In genomic region chr16:56190903-56191806, GRCh38 we compare ENCODE assay signal across 8 cellular contexts. TPM values are rescaled to one million over a fixed set of nuclear protein-coding genes. Genes with fewer than 3 reads are reported as not detected.
DNase-seq lines count a peak whose midpoint lies in the region; ATAC-seq and TF ChIP-seq lines count a peak whose summit lies in the region.

Gene GNAO1 (plus strand): TSS chr16:56191489. CDS start chr16:56192236, 747 bp downstream.

- H3K36me3 ChIP-seq in GM23248 (ENCODE audit: low read depth) = no peaks in the 10 kb centered on the region

- H3K79me2 ChIP-seq in GM23248 (ENCODE audit: insufficient read depth) = no peaks in the 10 kb centered on the region

- H3K9me3 ChIP-seq in GM23248 (ENCODE audit: low read depth) = no peaks in the 10 kb centered on the region

- H3K27ac ChIP-seq in GM23248 = no peak within 1 kb of the TSS

- peak within 1 kb of the TSS; percentile 75 for H3K4me2 ChIP-seq in GM23248 (ENCODE audit: unreplicated experiment)

- 3% methylated on average over 26 to 88 of the region's 123 CpGs for WGBS in GM23248 (ENCODE audit: low coverage in 1 of 2, low lambda C conversion rate in 2 of 2, missing lambda C conversion rate in 2 of 2), 2 experiments

- no peaks in the 10 kb centered on the region for H3F3A ChIP-seq in GM23248 (ENCODE audit: insufficient read depth)

- H3K9ac ChIP-seq in GM23248 = no peak within 1 kb of the TSS

- no peak for ATAC-seq in HG03521 (IDR thresholded peaks at IDR 0.05; ENCODE audit: unreplicated experiment)

- H3K4me1 Mint-ChIP-seq in mesothelial cell of epicardium = peaks cover 7% of the 10 kb centered on the region

- H3K4me3 ChIP-seq in GM23248 (peak within 1 kb of the TSS; percentile 64), epithelial cell of esophagus (ENCODE audit: low read length) (peak within 1 kb of the TSS; percentile 39)

- peak in 12 of 14 donors; percentile 73 to 88 (median 82) for DNase-seq in C1 segment of cervical spinal cord (lab: John Stamatoyannopoulos, UW)
- DNase-seq in GM23248 = peak; percentile 62
- DNase-seq in NCI-H460 (ENCODE audit: extremely low read depth, low read depth) = peak; percentile 62
- DNase-seq in activated T-cell treated with anti-CD3 and anti-CD28 coated beads for 4 hours = peak; percentile 49
- DNase-seq in epithelial cell of esophagus (ENCODE audit: low read depth) = peak; percentile 57
- DNase-seq in mesothelial cell of epicardium (ENCODE audit: low spot score in 2 of 2, unreplicated experiment in 2 of 2) = peak; percentile 54 to 72
- DNase-seq in stimulated activated CD8-positive, alpha-beta memory T cell treated with anti-CD3 and anti-CD28 coated beads, Interleukin-7, amount 100 ng/mL, for 1 hour (ENCODE audit: low read depth in 2 of 2) = peak; percentile 24 to 29

- peaks cover 82% of the 10 kb centered on the region for H3K27me3 Mint-ChIP-seq in mesothelial cell of epicardium (ENCODE audit: low read depth)

- no peaks in the 10 kb centered on the region for H3K9me2 ChIP-seq in GM23248 (ENCODE audit: insufficient read depth)

- peak within 1 kb of the TSS; percentile 80 for H2AFZ ChIP-seq in GM23248

- H3K27ac Mint-ChIP-seq in mesothelial cell of epicardium = no peak within 1 kb of the TSS

- H3K4me1 ChIP-seq in GM23248 (ENCODE audit: insufficient read depth) = no peaks in the 10 kb centered on the region

- no peaks in the 10 kb centered on the region for H3K9me3 Mint-ChIP-seq in mesothelial cell of epicardium

- TF ChIP-seq CTCF in epithelial cell of esophagus (IDR thresholded peaks at IDR 0.05; ENCODE audit: insufficient read depth, low read depth, low read length, missing control alignments) = no peak
- no peak for TF ChIP-seq CTCF in mesothelial cell of epicardium (IDR thresholded peaks at IDR 0.05; ENCODE audit: unreplicated experiment)

- peak within 1 kb of the TSS; percentile 68 for H3K4me3 Mint-ChIP-seq in mesothelial cell of epicardium

- H3K27me3 ChIP-seq in GM23248 (replicated peaks; ENCODE audit: insufficient read depth) = peaks cover 72% of the 10 kb centered on the region

- no peaks in the 10 kb centered on the region for H3K36me3 Mint-ChIP-seq in mesothelial cell of epicardium

- in situ Hi-C loops in GM23248 (cut with MboI) = no loop called here

- no peaks in the 10 kb centered on the region for H4K20me1 ChIP-seq in GM23248 (ENCODE audit: insufficient read depth)

RNA-seq across cellular contexts. Expression of gene GNAO1, which starts in this region (rescaled TPM):
- total RNA-seq in GM23248 (2014; rRNA removed; shearing (Covaris generic)) = under 0.01 TPM in 1 of 2 replicates, not detected in the other
- 0.18 TPM in 1 of 2 replicates, not detected in the other for polyA plus RNA-seq in GM23248 (2016; fragmentation: Nextera tagmentation; extraction: Ambion mirVana)
- total RNA-seq in NCI-H460 (2014; rRNA removed; shearing (Covaris generic)) = 0.10 and 0.17 TPM in 2 replicates
- 0.06 TPM in 1 of 2 replicates, not detected in the other for polyA plus RNA-seq in NCI-H460 (2014; cell fraction: nucleus; rRNA removed)
- 2.2 to 3.3 TPM (median 2.8 TPM) in 3 replicates for total RNA-seq in mesothelial cell of epicardium

Comparison
In these comparisons a context has a peak if more than half of its experiments do, and no peak if none do; other contexts are left out.
1. Peak in DNase-seq, H3K4me3 ChIP-seq and H3K4me2 ChIP-seq in GM23248; RNA of the gene not detected or under 1 TPM.
2. Peak in DNase-seq in NCI-H460; RNA of the gene not detected or under 1 TPM.
3. DNase-seq: peak in every context shown above with its lines; median percentile 82 in C1 segment of cervical spinal cord; 63 in mesothelial cell of epicardium; 62 in GM23248; 62 in NCI-H460; 57 in epithelial cell of esophagus; 49 in activated T-cell treated with anti-CD3 and anti-CD28 coated beads for 4 hours; 26 in stimulated activated CD8-positive, alpha-beta memory T cell treated with anti-CD3 and anti-CD28 coated beads, Interleukin-7, amount 100 ng/mL, for 1 hour.